ENCODE assay signal across 8 cellular contexts in genomic region chrX:73943572-73943899, GRCh38.
A peak's percentile ranks its signal among the peaks of the same experiment; 100 is the strongest.
DNase-seq lines count a peak whose midpoint lies in the region; ATAC-seq, FAIRE-seq and TF ChIP-seq lines count a peak whose summit lies in the region.

No MANE protein-coding gene starts in this region.

- BruUV-seq in HCT116 (replicated peaks; lab: Mats Ljungman, UMichigan), result TSS peak; percentile 99

- H3K36me3 ChIP-seq in HCT116 (ENCODE audit: control insufficient read depth in 1 of 2, insufficient read depth in 2 of 2, low read length in 2 of 2) (peaks cover 0 to 3% of the 10 kb centered on the region in 2 experiments; a peak in 2 of 4 replicates), right atrium auricular region (no peaks in the 10 kb centered on the region), smooth muscle cell (ENCODE audit: low read depth) (peaks cover 4% of the 10 kb centered on the region)

- CTCF ChIA-PET in HCT116 (lab: Charles Lee), result no interaction called here

- no peak for FAIRE-seq in RCC 7860 (lab: Jason Lieb, UNC)

- H3K27me3 ChIP-seq in HCT116 (ENCODE audit: insufficient read depth, low read length) (no peaks in the 10 kb centered on the region), right atrium auricular region (no peaks in the 10 kb centered on the region), smooth muscle cell (ENCODE audit: low read depth) (no peaks in the 10 kb centered on the region)

- H2AFZ ChIP-seq in HCT116 (ENCODE audit: low read depth, low read length, poor library complexity, severe bottlenecking), result peak overlapping the region; percentile 31
- peak overlapping the region; percentile 99 for H2AFZ ChIP-seq in smooth muscle cell (ENCODE audit: low read depth)

- H3K9me3 ChIP-seq in HCT116 (ENCODE audit: control insufficient read depth in 1 of 2, insufficient read depth in 1 of 2, low read depth in 1 of 2, low read length in 2 of 2) (no peaks in the 10 kb centered on the region), right atrium auricular region (no peaks in the 10 kb centered on the region), smooth muscle cell (replicated peaks; ENCODE audit: low read depth) (no peaks in the 10 kb centered on the region)

- intact Hi-C loops in HCT116 (cut with micrococcal nuclease), result no loop called here

- H3K4me3 ChIP-seq in HCT116 (replicated peaks in 1 of 2; ENCODE audit: low read depth in 1 of 2, low read length in 2 of 2) (peak overlapping the region; percentile 77 to 79), right atrium auricular region (peak overlapping the region; percentile 78 to 81), smooth muscle cell (peak overlapping the region; percentile 72)

- H3K4me2 ChIP-seq in HCT116 (ENCODE audit: low read length) (peak overlapping the region; percentile 82), smooth muscle cell (peak overlapping the region; percentile 89)

- H3K27ac ChIP-seq in HCT116 (ENCODE audit: low read depth, low read length) (0 out of 2 replicates have a peak overlapping the region, but pooled peaks have one; percentile 50), VCaP (peak overlapping the region; percentile 84), right atrium auricular region (peak overlapping the region; percentile 86 to 87), smooth muscle cell (ENCODE audit: low read depth) (peak overlapping the region; percentile 68)

- no peak for TF ChIP-seq RAD21 in HCT116 (IDR thresholded peaks at IDR 0.05; ENCODE audit: low read depth)

- H3K9ac ChIP-seq in HCT116 (ENCODE audit: low read length), result peak overlapping the region; percentile 89
- H3K9ac ChIP-seq in smooth muscle cell (ENCODE audit: low read depth), result peak overlapping the region; percentile 93

- no peak for DNase-seq in HCT116 (ENCODE audit: low read depth, low spot score)
- no peak for DNase-seq in right atrium auricular region (ENCODE audit: low spot score)
- DNase-seq in smooth muscle cell (lab: John Stamatoyannopoulos, UW; ENCODE audit: unreplicated experiment), result no peak
- no peak for DNase-seq in RCC 7860 (ENCODE audit: low spot score)
- DNase-seq in KG1 (lab: John Stamatoyannopoulos, UW), result no peak
- no peak for DNase-seq in cerebellar cortex (ENCODE audit: low spot score)

- POLR2A ChIA-PET in HCT116 (lab: Charles Lee), result no interaction called here

- H3K79me2 ChIP-seq in HCT116 (ENCODE audit: insufficient read depth, low read length), result peaks cover 42% of the 10 kb centered on the region
- peaks cover 43% of the 10 kb centered on the region for H3K79me2 ChIP-seq in smooth muscle cell (ENCODE audit: low read depth)

- peaks cover 2 to 3% of the 10 kb centered on the region in 2 experiments; a peak in 1 of 4 replicates for H3K4me1 ChIP-seq in HCT116 (ENCODE audit: control insufficient read depth in 1 of 2, insufficient read depth in 2 of 2, low read length in 2 of 2)
- H3K4me1 ChIP-seq in right atrium auricular region, result peaks cover 0 to 26% of the 10 kb centered on the region in 2 donors
- peaks cover 10% of the 10 kb centered on the region for H3K4me1 ChIP-seq in smooth muscle cell (ENCODE audit: low read depth)

- peak; percentile 5; the same call in 1 of the 2 replicates for ATAC-seq in HCT116
- ATAC-seq in GM21526 (IDR thresholded peaks at IDR 0.05; ENCODE audit: low FRiP score, unreplicated experiment), result no peak

- no peaks in the 10 kb centered on the region for H4K20me1 ChIP-seq in HCT116 (ENCODE audit: insufficient read depth)
- H4K20me1 ChIP-seq in smooth muscle cell (ENCODE audit: low read depth), result no peaks in the 10 kb centered on the region

- H3F3A ChIP-seq in smooth muscle cell (ENCODE audit: low read depth), result no peaks in the 10 kb centered on the region

- H3K9me2 ChIP-seq in HCT116 (ENCODE audit: insufficient read depth), result no peaks in the 10 kb centered on the region

- TF ChIP-seq POLR2A in HCT116 (IDR thresholded peaks at IDR 0.05; ENCODE audit: borderline replicate concordance, extremely low read depth, insufficient read depth, insufficient read length), result no peak

- 73% methylated on average over 5 of the region's 5 CpGs for WGBS in smooth muscle cell (ENCODE audit: low lambda C conversion rate)

- RAD21 ChIA-PET in HCT116 (lab: Charles Lee; ENCODE audit: low non-redundant PET in 1 of 2, low total read pairs in 2 of 2, uncharacterized antibody in 2 of 2, unreplicated experiment in 2 of 2), result no interaction called here

- TF ChIP-seq CTCF in HCT116 (IDR thresholded peaks at IDR 0.05 in 2 of 3, conservative IDR thresholded peaks at IDR 0.05 in 1 of 3; ENCODE audit: borderline replicate concordance in 1 of 3, insufficient read depth in 1 of 3, low read depth in 2 of 3, low read length in 2 of 3) (no peak), VCaP (conservative IDR thresholded peaks at IDR 0.05) (no peak), right atrium auricular region (IDR thresholded peaks at IDR 0.05) (no peak), smooth muscle cell (IDR thresholded peaks at IDR 0.05; ENCODE audit: borderline replicate concordance, insufficient read depth, poor library complexity, severe bottlenecking) (no peak)

TF ChIP-seq in HCT116, 20 proteins besides CTCF, POLR2A, EP300 and RAD21:
- TF ChIP-seq FOSL1 (IDR thresholded peaks at IDR 0.05; ENCODE audit: low read depth) (no peak), SIN3A (IDR thresholded peaks at IDR 0.05; ENCODE audit: low read depth) (no peak), SP1 (IDR thresholded peaks at IDR 0.05; ENCODE audit: low read depth) (no peak), ZFX (IDR thresholded peaks at IDR 0.05) (no peak), MAX (IDR thresholded peaks at IDR 0.05) (no peak), CEBPB (IDR thresholded peaks at IDR 0.05; ENCODE audit: low read depth) (no peak), REST (IDR thresholded peaks at IDR 0.05; ENCODE audit: low read depth) (no peak), TCF7L2 (IDR thresholded peaks at IDR 0.05; ENCODE audit: borderline replicate concordance, extremely low read depth, insufficient read depth, insufficient read length) (no peak), EGR1 (IDR thresholded peaks at IDR 0.05; ENCODE audit: low read depth) (no peak)
